Comparison of ENCODE assay signal across 17 cellular contexts in the genomic region with DNA sequence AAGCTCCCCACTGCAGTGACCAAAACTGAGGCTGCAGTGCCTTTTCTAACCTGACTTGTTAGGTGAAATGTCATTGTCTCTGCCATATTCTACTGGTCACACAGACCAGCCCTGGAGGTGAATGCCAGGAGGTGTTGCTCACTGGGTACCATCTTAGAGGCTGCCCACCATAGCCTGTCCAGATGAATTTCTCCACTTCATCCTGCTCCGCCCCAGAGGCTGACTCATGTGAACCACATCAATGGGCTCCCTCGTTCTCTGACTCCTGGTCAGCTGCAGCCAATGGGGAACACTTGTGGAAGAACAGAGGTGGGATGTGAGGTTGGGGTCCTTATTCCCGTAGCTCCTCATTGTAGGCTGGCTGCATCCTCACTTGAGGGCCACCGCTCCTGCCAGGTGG. TPM values are rescaled to one million over a fixed set of nuclear protein-coding genes. Genes with fewer than 3 reads are reported as not detected.
A peak's percentile ranks its signal among the peaks of the same experiment; 100 is the strongest.
DNase-seq lines count a peak whose midpoint lies in the region; ATAC-seq and TF ChIP-seq lines count a peak whose summit lies in the region.
"Had no signal": no experiment of that assay in that cellular context is flagged by ENCODE, and none has a peak within 500 bp of the region (broad histone marks: within the 10 kb centered on the region; RNA-seq: fewer than 3 reads in every experiment).

No MANE protein-coding gene starts in this region.

- CTCF ChIA-PET in RWPE1 (lab: Yijun Ruan, JAX) = no interaction called here

- H3K27me3 ChIP-seq in GM23248 (replicated peaks; ENCODE audit: insufficient read depth) = no peaks in the 10 kb centered on the region
- H3K27me3 ChIP-seq in MM.1S (replicated peaks; ENCODE audit: insufficient read depth, low read length) = no peaks in the 10 kb centered on the region

- ATAC-seq in HG03565 (IDR thresholded peaks at IDR 0.05; ENCODE audit: unreplicated experiment) = no peak
- ATAC-seq: activated T-helper 17 cell treated with anti-CD3 and anti-CD28 coated beads, Interleukin-2, amount 50 U/mL, for 72 hours; Right ventricle myocardium inferior had no signal

- H4K20me1 ChIP-seq in GM23248 (ENCODE audit: insufficient read depth) = no peaks in the 10 kb centered on the region
- H4K20me1 ChIP-seq in MM.1S (ENCODE audit: insufficient read depth, low read length) = no peaks in the 10 kb centered on the region

- H3K4me1 ChIP-seq in GM23248 (ENCODE audit: insufficient read depth) (peaks cover 14% of the 10 kb centered on the region), MM.1S (ENCODE audit: low read length) (peaks cover 7% of the 10 kb centered on the region; the same call in 1 of the 2 replicates)
- H3K4me1 ChIP-seq: Caco-2 had no signal

- in situ Hi-C loops in GM23248 (cut with MboI) = no loop called here

- H3K9me3 ChIP-seq in GM23248 (ENCODE audit: low read depth) (no peaks in the 10 kb centered on the region), MM.1S (replicated peaks; ENCODE audit: insufficient read depth, low read length) (no peaks in the 10 kb centered on the region)
- H3K9me3 ChIP-seq: Caco-2 had no signal

- TF ChIP-seq CTCF in RWPE1 (conservative IDR thresholded peaks at IDR 0.05; ENCODE audit: low read depth) = no peak
- no peak for TF ChIP-seq CTCF in foreskin fibroblast (IDR thresholded peaks at IDR 0.05; ENCODE audit: low read depth, low read length)
- TF ChIP-seq CTCF in MM.1S (IDR thresholded peaks at IDR 0.05; ENCODE audit: low read length) = no peak

- H3K36me3 ChIP-seq in GM23248 (ENCODE audit: low read depth) (peaks cover 2% of the 10 kb centered on the region), MM.1S (replicated peaks; ENCODE audit: insufficient read depth, low read length) (peaks cover under 1% of the 10 kb centered on the region; the same call in 1 of the 2 replicates)

- no peak overlapping the region for H3K9ac ChIP-seq in GM23248
- no peak overlapping the region for H3K9ac ChIP-seq in MM.1S (ENCODE audit: low read length)
- H3K9ac ChIP-seq: parathyroid adenoma had no signal

- no peak overlapping the region for H3K4me2 ChIP-seq in GM23248 (ENCODE audit: unreplicated experiment)
- no peak overlapping the region for H3K4me2 ChIP-seq in MM.1S (ENCODE audit: low read depth, low read length)

- WGBS in GM23248 (ENCODE audit: low coverage in 1 of 2, low lambda C conversion rate in 2 of 2, missing lambda C conversion rate in 2 of 2), 2 experiments = 67 to 70% methylated on average over 4 of the region's 4 CpGs

- peak; percentile 63 for DNase-seq in AG08395 (ENCODE audit: low spot score)
- DNase-seq in GM23248 = peak; percentile 66
- peak; percentile 8 for DNase-seq in RWPE1 (ENCODE audit: low spot score)
- peak; percentile 42 to 73 for DNase-seq in foreskin fibroblast
- DNase-seq in NCI-H1417 treated with DMSO at 0.1 percent for 48 hours (lab: John Stamatoyannopoulos, UW) = no peak
- no peak for DNase-seq in activated CD4-positive, CD25-positive, alpha-beta regulatory T cell treated with anti-CD3 and anti-CD28 coated beads, Interleukin-2, amount 50 U/mL, for 72 hours
- DNase-seq in MM.1S = no peak
- DNase-seq: activated B cell treated with CpG ODN at 0.5 μM for 24 hours; Caco-2; GOT3; NCI-H1694 treated with DMSO at 0.1 percent for 48 hours; stimulated activated CD4-positive, alpha-beta T cell treated with anti-CD3 and anti-CD28 coated beads, Interleukin-4, amount 100 ng/mL, for 1 hour had no signal

- H3K79me2 ChIP-seq in GM23248 (ENCODE audit: insufficient read depth) (peaks cover 16% of the 10 kb centered on the region), MM.1S (ENCODE audit: low read length) (peaks cover 16% of the 10 kb centered on the region)

- no peaks in the 10 kb centered on the region for H3K9me2 ChIP-seq in GM23248 (ENCODE audit: insufficient read depth)
- no peaks in the 10 kb centered on the region for H3K9me2 ChIP-seq in MM.1S (replicated peaks; ENCODE audit: insufficient read depth, low read length)

- H3K4me3 ChIP-seq in GM23248 (no peak overlapping the region), foreskin fibroblast (ENCODE audit: low read depth in 1 of 2, low read length in 2 of 2) (no peak overlapping the region), MM.1S (ENCODE audit: low read length) (no peak overlapping the region)
- H3K4me3 ChIP-seq: skin epidermis had no signal

- POLR2A ChIA-PET in RWPE1 (lab: Yijun Ruan, JAX; ENCODE audit: low non-redundant PET) = no interaction called here

- H3K27ac ChIP-seq in GM23248 (no peak overlapping the region), RWPE1 (no peak overlapping the region), MM.1S (ENCODE audit: low read length) (no peak overlapping the region)
- H3K27ac ChIP-seq: parathyroid adenoma, skin epidermis had no signal

- H2AFZ ChIP-seq in GM23248 (0 out of 2 replicates have a peak overlapping the region, but pooled peaks have one; percentile 20), MM.1S (ENCODE audit: low read length) (no peak overlapping the region)
- H2AFZ ChIP-seq: parathyroid adenoma had no signal

- H3F3A ChIP-seq in GM23248 (ENCODE audit: insufficient read depth) = peaks cover 6% of the 10 kb centered on the region; the same call in 1 of the 2 replicates
- H3F3A ChIP-seq in MM.1S (ENCODE audit: insufficient read depth, low read length) = no peaks in the 10 kb centered on the region

RNA-seq across cellular contexts. Expression of a gene that starts 3.4 kb away (rescaled TPM):
- 219 and 260 TPM in 2 replicates for total RNA-seq in GM23248 (2014; rRNA removed; shearing (Covaris generic))
- 197 and 201 TPM in 2 replicates for polyA plus RNA-seq in GM23248 (2016; fragmentation: Nextera tagmentation; extraction: Ambion mirVana)

RNA-seq across cellular contexts. Expression of a gene that starts 38.5 kb away (rescaled TPM):
- 25.4 and 56.8 TPM in 2 replicates for total RNA-seq in GM23248 (2014; rRNA removed; shearing (Covaris generic))
- polyA plus RNA-seq in GM23248 (2016; fragmentation: Nextera tagmentation; extraction: Ambion mirVana) = 32.5 and 33.4 TPM in 2 replicates

Comparison
In these comparisons a context has a peak if more than half of its experiments do, and no peak if none do; other contexts are left out.
1. DNase-seq: peak in AG08395 (single experiment), GM23248 (single experiment), RWPE1 (single experiment) and foreskin fibroblast (2 of 2); none in NCI-H1417 treated with DMSO at 0.1 percent for 48 hours (single experiment), activated CD4-positive, CD25-positive, alpha-beta regulatory T cell treated with anti-CD3 and anti-CD28 coated beads, Interleukin-2, amount 50 U/mL, for 72 hours (single experiment) and MM.1S (single experiment).